ENCODE assay signal across 17 cellular contexts in the genomic region with DNA sequence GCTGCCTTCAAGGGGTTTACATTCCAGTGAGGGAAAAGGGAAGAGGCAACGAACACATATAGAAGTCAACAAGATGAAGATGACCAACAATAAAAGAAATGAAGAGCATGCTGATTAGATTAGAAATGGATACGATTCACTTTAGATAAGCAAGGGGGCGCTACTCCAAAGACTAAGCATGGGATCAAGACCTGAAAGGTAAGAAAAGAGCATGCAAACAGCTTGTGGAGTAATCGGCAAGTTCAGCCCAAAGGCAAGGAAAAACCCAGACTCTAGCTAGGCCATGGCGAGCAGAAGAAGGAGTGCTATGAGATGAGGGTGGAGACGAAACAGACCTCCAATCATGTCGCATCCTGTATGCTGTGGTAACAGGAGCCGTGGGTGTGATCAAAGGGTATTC.
DNase-seq lines count a peak whose midpoint lies in the region; ATAC-seq, FAIRE-seq and TF ChIP-seq lines count a peak whose summit lies in the region.
"Had no signal": no experiment of that assay in that cellular context is flagged by ENCODE, and none has a peak within 500 bp of the region (broad histone marks: within the 10 kb centered on the region; RNA-seq: fewer than 3 reads in every experiment).

No MANE protein-coding gene starts in this region.

- no peak overlapping the region for H3K4me3 Mint-ChIP-seq in osteocyte (ENCODE audit: unreplicated experiment)
- H3K4me3 Mint-ChIP-seq in CD4-positive, alpha-beta T cell, result no peak overlapping the region
- H3K4me3 Mint-ChIP-seq: activated CD4-positive, alpha-beta memory T cell treated with anti-CD3 and anti-CD28 coated beads for 36 hours; activated naive CD8-positive, alpha-beta T cell had no signal

- ATAC-seq in CD4-positive, alpha-beta T cell (ENCODE audit: poor library complexity), result no peak
- ATAC-seq: GM12878 had no signal

- intact Hi-C loops in CD4-positive, alpha-beta T cell (cut with DNase I, micrococcal nuclease), result no loop called here
- intact Hi-C loops in kidney (cut with DNase I), result no loop called here

- no peaks in the 10 kb centered on the region for H3K27me3 Mint-ChIP-seq in osteocyte (ENCODE audit: unreplicated experiment)
- no peaks in the 10 kb centered on the region for H3K27me3 Mint-ChIP-seq in CD4-positive, alpha-beta T cell
- H3K27me3 Mint-ChIP-seq: activated CD4-positive, alpha-beta memory T cell treated with anti-CD3 and anti-CD28 coated beads for 36 hours; activated naive CD8-positive, alpha-beta T cell had no signal

- H3K4me1 ChIP-seq in kidney (ENCODE audit: control insufficient read depth in 1 of 2, insufficient read depth in 1 of 2, low read depth in 1 of 2, low read length in 2 of 2), result peaks cover 4 to 13% of the 10 kb centered on the region in 2 donors

- no peak overlapping the region for H3K9ac ChIP-seq in kidney (ENCODE audit: low read length in 2 of 2)
- H3K9ac ChIP-seq: BLaER1 had no signal

- H3K27ac Mint-ChIP-seq in osteocyte (ENCODE audit: unreplicated experiment), result no peak overlapping the region
- no peak overlapping the region for H3K27ac Mint-ChIP-seq in CD4-positive, alpha-beta T cell
- H3K27ac Mint-ChIP-seq: activated CD4-positive, alpha-beta memory T cell treated with anti-CD3 and anti-CD28 coated beads for 36 hours; activated naive CD8-positive, alpha-beta T cell had no signal

- TF ChIP-seq CTCF in GM12874 (IDR thresholded peaks at IDR 0.05; ENCODE audit: insufficient read depth, low read depth, low read length) (peak; percentile 10; the same call in 1 of the 2 replicates), NB4 (IDR thresholded peaks at IDR 0.05; ENCODE audit: low read depth, low read length) (no peak), choroid plexus epithelial cell (conservative IDR thresholded peaks at IDR 0.05; ENCODE audit: low read depth, low read length) (peak; percentile 21), osteocyte (IDR thresholded peaks at IDR 0.05) (peak; percentile 10), kidney (IDR thresholded peaks at IDR 0.05; ENCODE audit: borderline replicate concordance, extremely low read depth, insufficient read depth) (no peak)
- no peak for TF ChIP-seq CTCF in CD4-positive, alpha-beta T cell (IDR thresholded peaks at IDR 0.05)

- POLR2A ChIA-PET in CD4-positive, alpha-beta T cell (lab: Charles Lee), result no interaction called here

- no peaks in the 10 kb centered on the region for H3K9me3 ChIP-seq in CD4-positive, alpha-beta T cell (ENCODE audit: control insufficient read depth, low read length)
- no peaks in the 10 kb centered on the region for H3K9me3 ChIP-seq in kidney (ENCODE audit: control insufficient read depth in 1 of 2, low read length in 2 of 2)
- H3K9me3 ChIP-seq: BLaER1, tibial artery had no signal

- H3K36me3 Mint-ChIP-seq in osteocyte (ENCODE audit: unreplicated experiment), result peaks cover 4% of the 10 kb centered on the region
- no peaks in the 10 kb centered on the region for H3K36me3 Mint-ChIP-seq in CD4-positive, alpha-beta T cell (ENCODE audit: low read depth)
- H3K36me3 Mint-ChIP-seq: activated CD4-positive, alpha-beta memory T cell treated with anti-CD3 and anti-CD28 coated beads for 36 hours; activated naive CD8-positive, alpha-beta T cell had no signal

- no peak overlapping the region for H3K4me3 ChIP-seq in NB4 (ENCODE audit: low read depth, low read length)
- no peak overlapping the region for H3K4me3 ChIP-seq in choroid plexus epithelial cell (ENCODE audit: low read depth, low read length)
- no peak overlapping the region for H3K4me3 ChIP-seq in kidney (ENCODE audit: low read length in 2 of 2)
- H3K4me3 ChIP-seq: BLaER1, GM12878, tibial artery had no signal

- H3K27me3 ChIP-seq in CD4-positive, alpha-beta T cell (ENCODE audit: control insufficient read depth, insufficient read depth, low read length), result no peaks in the 10 kb centered on the region
- H3K27me3 ChIP-seq: BLaER1, tibial artery had no signal

- TF ChIP-seq POLR2A in NB4 (IDR thresholded peaks at IDR 0.05; ENCODE audit: extremely low read depth, insufficient read length), result no peak

- FAIRE-seq in GM19239 (lab: Jason Lieb, UNC), result no peak
- no peak for FAIRE-seq in kidney (lab: Jason Lieb, UNC)
- FAIRE-seq: GM12878 had no signal

- H3K4me1 Mint-ChIP-seq in osteocyte (ENCODE audit: unreplicated experiment), result peaks cover 47% of the 10 kb centered on the region
- peaks cover 25% of the 10 kb centered on the region for H3K4me1 Mint-ChIP-seq in CD4-positive, alpha-beta T cell (ENCODE audit: low read depth)

- H3K9me3 Mint-ChIP-seq in osteocyte (ENCODE audit: unreplicated experiment), result no peaks in the 10 kb centered on the region
- H3K9me3 Mint-ChIP-seq in CD4-positive, alpha-beta T cell, result no peaks in the 10 kb centered on the region
- H3K9me3 Mint-ChIP-seq: activated CD4-positive, alpha-beta memory T cell treated with anti-CD3 and anti-CD28 coated beads for 36 hours had no signal

- H3K27ac ChIP-seq in CD4-positive, alpha-beta T cell (ENCODE audit: low read depth, low read length), result no peak overlapping the region
- H3K27ac ChIP-seq in kidney (ENCODE audit: low read depth in 2 of 2, low read length in 2 of 2), result no peak overlapping the region
- H3K27ac ChIP-seq: BLaER1, tibial artery had no signal

- no peaks in the 10 kb centered on the region for H3K36me3 ChIP-seq in kidney (ENCODE audit: control insufficient read depth in 1 of 2, insufficient read depth in 2 of 2, low read length in 2 of 2)
- H3K36me3 ChIP-seq: tibial artery had no signal

- CTCF ChIA-PET in CD4-positive, alpha-beta T cell (lab: Charles Lee), result interaction anchor here (1.5 kb wide), 1 partner anchor 8 kb away, joined by 4 read pairs; no protein-coding TSS in a partner anchor

- DNase-seq in NB4 (ENCODE audit: low read depth), result peak; percentile 6
- DNase-seq in choroid plexus epithelial cell (ENCODE audit: low read depth), result no peak
- no peak for DNase-seq in osteocyte (ENCODE audit: extremely low spot score, unreplicated experiment)
- no peak for DNase-seq in GM19239 (ENCODE audit: insufficient read length, low spot score)
- DNase-seq in CD4-positive, alpha-beta T cell, result no peak
- DNase-seq in kidney, result no peak
- DNase-seq: activated CD4-positive, alpha-beta memory T cell treated with anti-CD3 and anti-CD28 coated beads for 36 hours; activated T-cell treated with anti-CD3 and anti-CD28 coated beads, Interleukin-2, amount 50 U/mL, for 48 hours; effector CD4-positive, alpha-beta T cell; NCI-H1694 treated with DMSO at 0.1 percent for 48 hours; NCI-H446 treated with DMSO at 0.1 percent for 48 hours; SW 1271; tibial artery had no signal

Comparison
In these comparisons a context has a peak if more than half of its experiments do, and no peak if none do; other contexts are left out.
1. CTCF ChIP-seq: peak in GM12874 (single experiment), choroid plexus epithelial cell (single experiment) and osteocyte (single experiment); none in NB4 (single experiment), CD4-positive, alpha-beta T cell (single experiment) and kidney (single experiment).